ENCODE assay signal across 25 cellular contexts in genomic region chr17:229130-229944, GRCh38. TPM values are rescaled to one million over a fixed set of nuclear protein-coding genes. Genes with fewer than 3 reads are reported as not detected.
DNase-seq lines count a peak whose midpoint lies in the region; ATAC-seq and TF ChIP-seq lines count a peak whose summit lies in the region.
"Had no signal": no experiment of that assay in that cellular context is flagged by ENCODE, and none has a peak within 500 bp of the region (broad histone marks: within the 10 kb centered on the region; RNA-seq: fewer than 3 reads in every experiment).

No MANE protein-coding gene starts in this region.

- DNase-seq in ascending aorta (ENCODE audit: low spot score in 2 of 2) (peak in 1 of 2 donors; percentile 46), heart right ventricle (no peak), trophoblast cell (no peak), NCI-H748 treated with DMSO at 0.1 percent for 48 hours (lab: John Stamatoyannopoulos, UW) (no peak), breast epithelium (ENCODE audit: low spot score in 2 of 2) (no peak), MCF 10A (ENCODE audit: unreplicated experiment) (no peak)
- DNase-seq: activated CD4-positive, alpha-beta memory T cell treated with anti-CD3 and anti-CD28 coated beads for 36 hours; activated naive CD4-positive, alpha-beta T cell treated with anti-CD3 and anti-CD28 coated beads for 36 hours; activated T-cell treated with anti-CD3 and anti-CD28 coated beads for 4 hours; anterior cingulate cortex; DMS79 treated with DMSO at 0.1 percent for 48 hours; NCI-H1092; NCI-H2081 treated with DMSO at 0.1 percent for 48 hours; NCI-H524 treated with DMSO at 0.1 percent for 48 hours; nephron progenitor cell had no signal

- intact Hi-C loops in ascending aorta (cut with DNase I) (no loop called here), heart right ventricle (cut with DNase I) (no loop called here), breast epithelium (cut with DNase I; ENCODE audit: low total_unique reads) (no loop called here), MCF 10A (cut with micrococcal nuclease) (no loop called here)

- peaks cover 64 to 81% (median 75%) of the 10 kb centered on the region in 10 experiments for H3K4me1 ChIP-seq in BLaER1 treated with 17β-estradiol and CSF1 and Interleukin-3, amounts not matched to agents 10 nM and 100 nM
- no peaks in the 10 kb centered on the region for H3K4me1 ChIP-seq in ascending aorta
- peaks cover 0 to 49% (median 18%) of the 10 kb centered on the region in 9 donors for H3K4me1 ChIP-seq in heart right ventricle
- H3K4me1 ChIP-seq in trophoblast cell (ENCODE audit: control insufficient read depth in 1 of 2, insufficient read depth in 2 of 2, low read length in 2 of 2): peaks cover 6 to 7% of the 10 kb centered on the region in 2 experiments
- H3K4me1 ChIP-seq in breast epithelium: no peaks in the 10 kb centered on the region
- H3K4me1 ChIP-seq: psoas muscle had no signal

- no peak overlapping the region for H2BK5ac ChIP-seq in trophoblast cell (ENCODE audit: low read depth, low read length, poor library complexity)

- H3K4me2 ChIP-seq in BLaER1 treated with 17β-estradiol and CSF1 and Interleukin-3, amounts not matched to agents 10 nM and 100 nM: peak overlapping the region; percentile 58 to 92 (median 87)
- H3K4me2 ChIP-seq in trophoblast cell (ENCODE audit: low read length): no peak overlapping the region
- H3K4me2 ChIP-seq: hepatocyte, KMS-11 had no signal

- H3K4ac ChIP-seq in trophoblast cell (ENCODE audit: low read depth, low read length): no peak overlapping the region

- H4K12ac ChIP-seq in trophoblast cell (ENCODE audit: low read depth, low read length): no peak overlapping the region

- no peaks in the 10 kb centered on the region for H3K36me3 Mint-ChIP-seq in MCF 10A (ENCODE audit: insufficient read depth, unreplicated experiment)
- H3K36me3 Mint-ChIP-seq: activated CD4-positive, alpha-beta memory T cell treated with anti-CD3 and anti-CD28 coated beads for 36 hours; mesothelial cell of epicardium had no signal

- no peak overlapping the region for H3K18ac ChIP-seq in trophoblast cell (ENCODE audit: low read length)

- peak overlapping the region in 9 of 11 experiments; percentile 17 to 51 (median 47); a peak in 9 of 22 replicates for H3K9ac ChIP-seq in BLaER1 treated with 17β-estradiol and CSF1 and Interleukin-3, amounts not matched to agents 10 nM and 100 nM
- H3K9ac ChIP-seq in trophoblast cell (ENCODE audit: low read length): no peak overlapping the region
- H3K9ac ChIP-seq: KMS-11 had no signal

- peaks cover 0 to 18% (median 0%) of the 10 kb centered on the region in 11 experiments; a peak in 3 of 22 replicates for H4K20me1 ChIP-seq in BLaER1 treated with 17β-estradiol and CSF1 and Interleukin-3, amounts not matched to agents 10 nM and 100 nM

- peaks cover 0 to 7% (median 0%) of the 10 kb centered on the region in 11 experiments; a peak in 1 of 22 replicates for H3K27me3 ChIP-seq in BLaER1 treated with 17β-estradiol and CSF1 and Interleukin-3, amounts not matched to agents 10 nM and 100 nM
- H3K27me3 ChIP-seq in ascending aorta (no peaks in the 10 kb centered on the region), heart right ventricle (no peaks in the 10 kb centered on the region), trophoblast cell (ENCODE audit: insufficient read depth, low read length) (no peaks in the 10 kb centered on the region), breast epithelium (no peaks in the 10 kb centered on the region)
- H3K27me3 ChIP-seq: hepatocyte had no signal

- no peaks in the 10 kb centered on the region for H3K79me1 ChIP-seq in trophoblast cell (ENCODE audit: low read length)

- no peaks in the 10 kb centered on the region for H3K9me3 Mint-ChIP-seq in MCF 10A (ENCODE audit: unreplicated experiment)
- H3K9me3 Mint-ChIP-seq: activated CD4-positive, alpha-beta memory T cell treated with anti-CD3 and anti-CD28 coated beads for 36 hours; activated naive CD4-positive, alpha-beta T cell treated with anti-CD3 and anti-CD28 coated beads for 36 hours; mesothelial cell of epicardium; nephron progenitor cell had no signal

- no peak overlapping the region for H2AK5ac ChIP-seq in trophoblast cell (ENCODE audit: low read length)

- no peak overlapping the region for H2BK12ac ChIP-seq in trophoblast cell (ENCODE audit: low read length)

- H4K8ac ChIP-seq in trophoblast cell (ENCODE audit: low read depth, low read length): no peak overlapping the region

- no peak overlapping the region for H3K27ac Mint-ChIP-seq in MCF 10A (ENCODE audit: low read depth, unreplicated experiment)
- H3K27ac Mint-ChIP-seq: activated CD4-positive, alpha-beta memory T cell treated with anti-CD3 and anti-CD28 coated beads for 36 hours; activated naive CD4-positive, alpha-beta T cell treated with anti-CD3 and anti-CD28 coated beads for 36 hours; mesothelial cell of epicardium; nephron progenitor cell had no signal

- TF ChIP-seq CTCF in ascending aorta (IDR thresholded peaks at IDR 0.05) (no peak), heart right ventricle (IDR thresholded peaks at IDR 0.05) (no peak), breast epithelium (IDR thresholded peaks at IDR 0.05) (no peak), MCF 10A (IDR thresholded peaks at IDR 0.05; ENCODE audit: unreplicated experiment) (no peak)

- H3K4me3 ChIP-seq in BLaER1 treated with 17β-estradiol and CSF1 and Interleukin-3, amounts not matched to agents 10 nM and 100 nM: no peak overlapping the region; a peak in 1 of 20 replicates
- no peak overlapping the region for H3K4me3 ChIP-seq in ascending aorta
- H3K4me3 ChIP-seq in heart right ventricle: no peak overlapping the region
- H3K4me3 ChIP-seq in trophoblast cell (ENCODE audit: low read depth, low read length): peak overlapping the region; percentile 23
- H3K4me3 ChIP-seq in breast epithelium: no peak overlapping the region
- H3K4me3 ChIP-seq: coronary artery, hepatocyte, psoas muscle, thoracic aorta had no signal

- no peak for TF ChIP-seq POLR2A in breast epithelium (IDR thresholded peaks at IDR 0.05)

- H4K91ac ChIP-seq in trophoblast cell (ENCODE audit: low read depth, low read length): no peak overlapping the region

- no peaks in the 10 kb centered on the region for H3K4me1 Mint-ChIP-seq in MCF 10A (ENCODE audit: insufficient read depth, unreplicated experiment)

- H3K27ac ChIP-seq in BLaER1 treated with 17β-estradiol and CSF1 and Interleukin-3, amounts not matched to agents 10 nM and 100 nM: peak overlapping the region in 3 of 11 experiments; percentile 6 to 41 (median 16); a peak in 4 of 22 replicates
- H3K27ac ChIP-seq in ascending aorta: peak overlapping the region; percentile 6 to 19
- peak overlapping the region in 8 of 10 donors; percentile 6 to 75 (median 63) for H3K27ac ChIP-seq in heart right ventricle
- H3K27ac ChIP-seq in trophoblast cell (ENCODE audit: low read depth, low read length): no peak overlapping the region
- H3K27ac ChIP-seq in breast epithelium: peak overlapping the region in 1 of 2 donors; percentile 38
- H3K27ac ChIP-seq: coronary artery, hepatocyte, KMS-11, psoas muscle, thoracic aorta had no signal

- 69 to 76% methylated on average over 12 of the region's 12 CpGs for WGBS in heart right ventricle, 2 donors
- no CpG with 5 or more reads among the region's 12 CpGs for WGBS in trophoblast cell (ENCODE audit: extremely low coverage, insufficient coverage, insufficient read length)

- ATAC-seq in heart right ventricle (peak in 1 of 8 donors; percentile 32), HG03139 (IDR thresholded peaks at IDR 0.05; ENCODE audit: unreplicated experiment) (no peak)
- ATAC-seq: psoas muscle had no signal

- H2BK120ac ChIP-seq in trophoblast cell (ENCODE audit: insufficient read depth, low read length, poor library complexity): no peak overlapping the region

- BruUV-seq in MCF 10A (replicated peaks; lab: Mats Ljungman, UMichigan): no TSS peak

- H3K14ac ChIP-seq in trophoblast cell (ENCODE audit: low read length): no peak overlapping the region

- peaks cover 11% of the 10 kb centered on the region for H3K27me3 Mint-ChIP-seq in MCF 10A (ENCODE audit: insufficient read depth, unreplicated experiment)
- H3K27me3 Mint-ChIP-seq: activated CD4-positive, alpha-beta memory T cell treated with anti-CD3 and anti-CD28 coated beads for 36 hours had no signal

- no peaks in the 10 kb centered on the region for H3K79me2 ChIP-seq in trophoblast cell (ENCODE audit: control insufficient read depth, insufficient read depth, low read length, poor library complexity)
- H3K79me2 ChIP-seq: hepatocyte had no signal

- CTCF ChIA-PET in MCF 10A (lab: Yijun Ruan, JAX): interaction anchor here (0.8 kb wide), 1 partner anchor 10 kb away, joined by 4 read pairs; no protein-coding TSS in a partner anchor

- no peak overlapping the region for H3K4me3 Mint-ChIP-seq in MCF 10A (ENCODE audit: unreplicated experiment)
- H3K4me3 Mint-ChIP-seq: activated CD4-positive, alpha-beta memory T cell treated with anti-CD3 and anti-CD28 coated beads for 36 hours; activated naive CD4-positive, alpha-beta T cell treated with anti-CD3 and anti-CD28 coated beads for 36 hours; mesothelial cell of epicardium; nephron progenitor cell had no signal

- H2AFZ ChIP-seq in trophoblast cell (ENCODE audit: insufficient read depth, low read length, poor library complexity): no peak overlapping the region
- H2AFZ ChIP-seq: hepatocyte had no signal

- H3K36me3 ChIP-seq in BLaER1 treated with 17β-estradiol and CSF1 and Interleukin-3, amounts not matched to agents 10 nM and 100 nM: no peaks in the 10 kb centered on the region
- no peaks in the 10 kb centered on the region for H3K36me3 ChIP-seq in ascending aorta
- no peaks in the 10 kb centered on the region for H3K36me3 ChIP-seq in heart right ventricle
- H3K36me3 ChIP-seq in trophoblast cell (ENCODE audit: control insufficient read depth in 1 of 2, insufficient read depth in 2 of 2, low read length in 2 of 2): no peaks in the 10 kb centered on the region
- H3K36me3 ChIP-seq in breast epithelium: no peaks in the 10 kb centered on the region
- H3K36me3 ChIP-seq: thoracic aorta had no signal

- H3K23ac ChIP-seq in trophoblast cell (ENCODE audit: low read length): no peak overlapping the region

- H3K9me3 ChIP-seq in BLaER1 treated with 17β-estradiol and CSF1 and Interleukin-3, amounts not matched to agents 10 nM and 100 nM (replicated peaks in 1 of 11): no peaks in the 10 kb centered on the region
- H3K9me3 ChIP-seq in ascending aorta: no peaks in the 10 kb centered on the region
- no peaks in the 10 kb centered on the region for H3K9me3 ChIP-seq in heart right ventricle
- H3K9me3 ChIP-seq in trophoblast cell (ENCODE audit: insufficient read depth, low read depth, low read length): peaks cover 1% of the 10 kb centered on the region
- H3K9me3 ChIP-seq in breast epithelium: no peaks in the 10 kb centered on the region
- H3K9me3 ChIP-seq: psoas muscle, thoracic aorta had no signal

- POLR2A ChIA-PET in MCF 10A (lab: Yijun Ruan, JAX): no interaction called here

RNA-seq across cellular contexts. Expression of gene DOC2B, which starts 47.9 kb away (rescaled TPM):
- total RNA-seq in ascending aorta (200 TPM), heart right ventricle (10 to 100 TPM in 1 of 10 donors, 1 to 10 TPM in 9; 2.6 to 13.0 (median 4.6) TPM), breast epithelium (10 to 100 TPM in 1 of 3 donors, 1 to 10 TPM in 2; 5.9 to 22.9 (median 6.7) TPM), MCF 10A (2022) (not detected in 2 replicates)
- polyA plus RNA-seq in heart right ventricle: 1 to 10 TPM; 2.5 to 4.9 TPM
- polyA plus RNA-seq in trophoblast cell (2013): 11.1 and 11.6 TPM in 2 replicates
- total RNA-seq: fibroblast of villous mesenchyme had no signal
- polyA plus RNA-seq: keratinocyte had no signal
